In the genomic region with DNA sequence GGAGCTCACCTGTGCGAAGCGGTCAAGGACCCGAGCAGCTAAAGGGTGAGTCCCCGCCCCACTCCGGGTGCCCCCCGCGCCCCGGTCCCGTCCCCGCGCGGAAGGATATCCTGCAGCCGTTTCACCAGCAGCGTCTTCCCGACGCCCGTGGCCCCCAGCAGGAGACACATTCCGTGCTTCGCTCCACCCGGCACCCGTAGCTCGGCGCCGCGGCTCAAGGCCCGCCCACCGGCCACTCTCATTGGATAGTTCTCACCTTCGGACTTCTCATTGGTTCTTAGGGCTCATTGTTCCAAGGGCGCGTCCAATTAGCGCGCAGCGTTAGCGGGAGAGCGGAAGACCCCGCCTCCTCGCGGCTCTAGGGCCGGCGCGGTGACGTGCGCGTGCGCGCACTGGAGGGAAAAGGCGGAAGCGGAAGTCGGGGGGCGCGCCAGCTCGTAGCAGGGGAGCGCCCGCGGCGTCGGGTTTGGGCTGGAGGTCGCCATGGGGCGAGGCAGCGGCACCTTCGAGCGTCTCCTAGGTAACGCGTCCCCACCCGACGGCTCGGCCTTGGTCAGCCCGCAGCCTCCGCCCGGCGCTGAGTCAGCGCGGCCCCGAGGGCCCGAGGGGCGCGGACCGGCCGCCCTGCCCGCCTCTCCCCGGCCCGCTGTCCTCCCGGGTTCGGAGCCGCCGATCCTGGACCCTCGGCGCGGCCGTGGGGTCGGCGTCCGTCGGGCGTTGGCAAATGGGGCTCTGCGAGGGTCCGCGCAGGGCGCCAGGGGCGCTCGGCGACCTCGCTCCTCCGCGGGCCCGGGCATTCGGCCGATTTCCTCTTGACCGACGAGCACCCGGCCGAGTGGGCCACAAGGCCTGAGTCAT, we compare ENCODE assay signal across 8 cellular contexts. TPM values are rescaled to one million over a fixed set of nuclear protein-coding genes. Genes with fewer than 3 reads are reported as not detected.
A peak's percentile ranks its signal among the peaks of the same experiment; 100 is the strongest.
DNase-seq lines count a peak whose midpoint lies in the region; ATAC-seq and TF ChIP-seq lines count a peak whose summit lies in the region.

A gene with protein sequence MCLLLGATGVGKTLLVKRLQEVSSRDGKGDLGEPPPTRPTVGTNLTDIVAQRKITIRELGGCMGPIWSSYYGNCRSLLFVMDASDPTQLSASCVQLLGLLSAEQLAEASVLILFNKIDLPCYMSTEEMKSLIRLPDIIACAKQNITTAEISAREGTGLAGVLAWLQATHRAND (minus strand): TSS at position 214 of the 858 bp plus-strand sequence. CDS start 44 bp downstream, at position 170.
A gene with protein sequence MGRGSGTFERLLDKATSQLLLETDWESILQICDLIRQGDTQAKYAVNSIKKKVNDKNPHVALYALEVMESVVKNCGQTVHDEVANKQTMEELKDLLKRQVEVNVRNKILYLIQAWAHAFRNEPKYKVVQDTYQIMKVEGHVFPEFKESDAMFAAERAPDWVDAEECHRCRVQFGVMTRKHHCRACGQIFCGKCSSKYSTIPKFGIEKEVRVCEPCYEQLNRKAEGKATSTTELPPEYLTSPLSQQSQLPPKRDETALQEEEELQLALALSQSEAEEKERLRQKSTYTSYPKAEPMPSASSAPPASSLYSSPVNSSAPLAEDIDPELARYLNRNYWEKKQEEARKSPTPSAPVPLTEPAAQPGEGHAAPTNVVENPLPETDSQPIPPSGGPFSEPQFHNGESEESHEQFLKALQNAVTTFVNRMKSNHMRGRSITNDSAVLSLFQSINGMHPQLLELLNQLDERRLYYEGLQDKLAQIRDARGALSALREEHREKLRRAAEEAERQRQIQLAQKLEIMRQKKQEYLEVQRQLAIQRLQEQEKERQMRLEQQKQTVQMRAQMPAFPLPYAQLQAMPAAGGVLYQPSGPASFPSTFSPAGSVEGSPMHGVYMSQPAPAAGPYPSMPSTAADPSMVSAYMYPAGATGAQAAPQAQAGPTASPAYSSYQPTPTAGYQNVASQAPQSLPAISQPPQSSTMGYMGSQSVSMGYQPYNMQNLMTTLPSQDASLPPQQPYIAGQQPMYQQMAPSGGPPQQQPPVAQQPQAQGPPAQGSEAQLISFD (plus strand): TSS at position 428 of the 858 bp plus-strand sequence. CDS start 56 bp downstream, at position 484.

- peaks cover 2% of the 10 kb centered on the region for H3K36me3 Mint-ChIP-seq in activated naive CD8-positive, alpha-beta T cell

- H3K9me3 Mint-ChIP-seq in activated naive CD8-positive, alpha-beta T cell (ENCODE audit: low read depth), result no peaks in the 10 kb centered on the region

- H3K27me3 Mint-ChIP-seq in activated naive CD8-positive, alpha-beta T cell, result no peaks in the 10 kb centered on the region

- ATAC-seq in HG02623 (IDR thresholded peaks at IDR 0.05; ENCODE audit: unreplicated experiment), result peak; percentile 87

- peak within 1 kb of the TSS; percentile 45 for H3K27ac ChIP-seq in temporal lobe (ENCODE audit: low read depth, low read length)

- H3K27ac Mint-ChIP-seq in activated naive CD8-positive, alpha-beta T cell, result peak within 1 kb of the TSS; percentile 92

- DNase-seq in GM10248 (ENCODE audit: extremely low spot score), result peak; percentile 100
- DNase-seq in NCI-H1105 (lab: John Stamatoyannopoulos, UW), result peak; percentile 97
- peak; percentile 98 for DNase-seq in SKM-1 treated with dmso at 0.1 percent for 144 hours (lab: John Stamatoyannopoulos, UW; ENCODE audit: unreplicated experiment)
- DNase-seq in glomerular endothelial cell (ENCODE audit: extremely low read depth, low read depth, low spot score), result peak; percentile 89
- peak; percentile 94 for DNase-seq in occipital lobe (lab: John Stamatoyannopoulos, UW)

- CTCF ChIA-PET in GM10248 (lab: Yijun Ruan, JAX), result interaction anchor here (1.2 to 3.2 kb wide), 5 partner anchors 9 to 24 kb away, joined by 3 to 12 read pairs (median 4); partner anchors contain the start of gene MRPL12

- POLR2A ChIA-PET in GM10248 (lab: Yijun Ruan, JAX), result interaction anchor here (0.5 to 1.0 kb wide), 5 partner anchors 19 to 186 kb away, joined by 3 to 12 read pairs (median 3); partner anchors contain the start of genes FAAP100 and MRPL12

- H3K4me1 Mint-ChIP-seq in activated naive CD8-positive, alpha-beta T cell (ENCODE audit: low read depth), result peaks cover 29% of the 10 kb centered on the region

- peak within 1 kb of the TSS; percentile 92 for H3K4me3 Mint-ChIP-seq in activated naive CD8-positive, alpha-beta T cell

- no peak for TF ChIP-seq CTCF in GM10248 (IDR thresholded peaks at IDR 0.05; ENCODE audit: control extremely low read depth, extremely low read depth, low read depth, missing control alignments)

RNA-seq across cellular contexts. Expression of the first gene that starts in this region (rescaled TPM):
- total RNA-seq in glomerular endothelial cell (25.6 and 38.8 TPM in 2 replicates), occipital lobe (34.0 TPM), temporal lobe (38.8 TPM)

RNA-seq across cellular contexts. Expression of the second gene that starts in this region (rescaled TPM):
- total RNA-seq in glomerular endothelial cell, result 136 and 145 TPM in 2 replicates
- total RNA-seq in occipital lobe, result 37.6 TPM
- total RNA-seq in temporal lobe, result 41.1 TPM

Comparison
In these comparisons a context has a peak if more than half of its experiments do, and no peak if none do; other contexts are left out.
1. Peak in every context shown above with its lines: DNase-seq, ATAC-seq and H3K27ac ChIP-seq.